8 cellular contexts compared by ENCODE assay signal in the genomic region with DNA sequence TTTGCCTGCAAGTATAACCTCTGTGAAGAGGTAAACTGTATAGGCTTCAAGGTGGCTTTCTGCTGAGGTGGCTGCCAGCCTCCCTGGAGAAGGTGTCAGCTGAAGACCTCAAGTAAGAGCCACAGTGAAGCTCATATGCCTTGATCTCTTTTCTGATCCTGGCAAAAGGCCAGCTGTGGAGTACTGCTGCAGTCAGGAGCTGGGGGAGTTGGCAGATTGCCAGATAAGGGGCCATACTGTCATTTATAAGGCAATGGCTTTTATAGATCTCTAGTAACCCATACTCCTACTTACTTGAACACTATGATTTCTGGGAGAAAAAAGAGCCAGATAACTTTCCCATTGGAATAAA. TPM values are rescaled to one million over a fixed set of nuclear protein-coding genes. Genes with fewer than 3 reads are reported as not detected.
DNase-seq lines count a peak whose midpoint lies in the region; TF ChIP-seq lines count a peak whose summit lies in the region.

No MANE protein-coding gene starts in this region.

- H3K4me3 ChIP-seq in parathyroid adenoma (ENCODE audit: low read depth, low read length): no peak overlapping the region

- no peak overlapping the region for H3K9ac ChIP-seq in parathyroid adenoma

- peak overlapping the region; percentile 89 for H3K27ac ChIP-seq in parathyroid adenoma

- H3K36me3 Mint-ChIP-seq in activated T-cell treated with anti-CD3 and anti-CD28 coated beads, Interleukin-2, amount 50 U/mL, for 24 hours (ENCODE audit: low read depth): peaks cover 32% of the 10 kb centered on the region
- no peaks in the 10 kb centered on the region for H3K36me3 Mint-ChIP-seq in chondrocyte (ENCODE audit: low read depth)

- peak; percentile 11 for DNase-seq in Daoy (ENCODE audit: low read depth)
- DNase-seq in NCI-H446 treated with DMSO at 0.1 percent for 48 hours (lab: John Stamatoyannopoulos, UW): peak; percentile 51
- DNase-seq in activated T-cell treated with anti-CD3 and anti-CD28 coated beads, Interleukin-2, amount 50 U/mL, for 24 hours: peak; percentile 66
- DNase-seq in Ammon's horn (ENCODE audit: low spot score): no peak
- DNase-seq in hippocampal formation (lab: John Stamatoyannopoulos, UW): no peak
- DNase-seq in chondrocyte (ENCODE audit: low spot score): no peak
- no peak for DNase-seq in kidney tubule cell (ENCODE audit: low spot score)

- H3K4me2 ChIP-seq in parathyroid adenoma (ENCODE audit: low read length): peak overlapping the region; percentile 20

- no peaks in the 10 kb centered on the region for H3K27me3 ChIP-seq in parathyroid adenoma (ENCODE audit: control insufficient read depth, insufficient read depth, low read length)

- H3K27me3 Mint-ChIP-seq in activated T-cell treated with anti-CD3 and anti-CD28 coated beads, Interleukin-2, amount 50 U/mL, for 24 hours: no peaks in the 10 kb centered on the region
- H3K27me3 Mint-ChIP-seq in chondrocyte (ENCODE audit: low read depth): no peaks in the 10 kb centered on the region

- peaks cover 30% of the 10 kb centered on the region for H3K4me1 ChIP-seq in parathyroid adenoma

- TF ChIP-seq CTCF in parathyroid adenoma (IDR thresholded peaks at IDR 0.05): no peak
- no peak for TF ChIP-seq CTCF in chondrocyte (IDR thresholded peaks at IDR 0.05)

- peak overlapping the region; percentile 58 for H3K4me3 Mint-ChIP-seq in activated T-cell treated with anti-CD3 and anti-CD28 coated beads, Interleukin-2, amount 50 U/mL, for 24 hours
- no peak overlapping the region for H3K4me3 Mint-ChIP-seq in chondrocyte (ENCODE audit: unreplicated experiment)

- H2AFZ ChIP-seq in parathyroid adenoma: peak overlapping the region; percentile 77

- peak overlapping the region; percentile 92 for H3K27ac Mint-ChIP-seq in activated T-cell treated with anti-CD3 and anti-CD28 coated beads, Interleukin-2, amount 50 U/mL, for 24 hours
- no peak overlapping the region for H3K27ac Mint-ChIP-seq in chondrocyte (ENCODE audit: unreplicated experiment)

- H3K79me2 ChIP-seq in parathyroid adenoma: no peaks in the 10 kb centered on the region

- no peaks in the 10 kb centered on the region for H3K9me3 ChIP-seq in parathyroid adenoma (ENCODE audit: control insufficient read depth, low read length)

- no peaks in the 10 kb centered on the region for H3K36me3 ChIP-seq in parathyroid adenoma (ENCODE audit: control insufficient read depth, insufficient read depth, low read length)

- H3K4me1 Mint-ChIP-seq in activated T-cell treated with anti-CD3 and anti-CD28 coated beads, Interleukin-2, amount 50 U/mL, for 24 hours (ENCODE audit: low read depth): peaks cover 79% of the 10 kb centered on the region
- peaks cover 28% of the 10 kb centered on the region for H3K4me1 Mint-ChIP-seq in chondrocyte (ENCODE audit: low read depth)

- H3K9me3 Mint-ChIP-seq in activated T-cell treated with anti-CD3 and anti-CD28 coated beads, Interleukin-2, amount 50 U/mL, for 24 hours: no peaks in the 10 kb centered on the region
- H3K9me3 Mint-ChIP-seq in chondrocyte (ENCODE audit: low read depth): no peaks in the 10 kb centered on the region

RNA-seq across cellular contexts. Expression of a gene that starts 8.8 kb away (rescaled TPM):
- 4.7 and 7.0 TPM in 2 replicates for total RNA-seq in Daoy (2014; rRNA removed; shearing (Covaris generic))
- total RNA-seq in chondrocyte: 9.6 to 11.1 TPM (median 10.4 TPM) in 3 replicates

Comparison
In these comparisons a context has a peak if more than half of its experiments do, and no peak if none do; other contexts are left out.
1. DNase-seq: peak in Daoy (single experiment), NCI-H446 treated with DMSO at 0.1 percent for 48 hours (single experiment) and activated T-cell treated with anti-CD3 and anti-CD28 coated beads, Interleukin-2, amount 50 U/mL, for 24 hours (single experiment); none in Ammon's horn (single experiment), hippocampal formation (0 of 2), chondrocyte (single experiment) and kidney tubule cell (single experiment).